ENCODE assay signal across 1 cellular context in genomic region chr7:35995334-35995733, GRCh38.
TF ChIP-seq lines count a peak whose summit lies in the region.

No MANE protein-coding gene starts in this region.

TF ChIP-seq in GM23338, 12 proteins besides CTCF, POLR2A, EP300 and RAD21 (continued from another document):
- no peak for TF ChIP-seq REST (IDR thresholded peaks at IDR 0.05; ENCODE audit: unreplicated experiment)
- TF ChIP-seq ZNF114 (CRISPR knock-in tag; IDR thresholded peaks at IDR 0.05): no peak
- TF ChIP-seq NANOG (IDR thresholded peaks at IDR 0.05; ENCODE audit: borderline replicate concordance): no peak
- TF ChIP-seq CREB1 (CRISPR knock-in tag; IDR thresholded peaks at IDR 0.05; ENCODE audit: low read depth): no peak
- TF ChIP-seq EZH2 (IDR thresholded peaks at IDR 0.05; ENCODE audit: low read depth, unreplicated experiment): no peak
- TF ChIP-seq, protein P1, sequence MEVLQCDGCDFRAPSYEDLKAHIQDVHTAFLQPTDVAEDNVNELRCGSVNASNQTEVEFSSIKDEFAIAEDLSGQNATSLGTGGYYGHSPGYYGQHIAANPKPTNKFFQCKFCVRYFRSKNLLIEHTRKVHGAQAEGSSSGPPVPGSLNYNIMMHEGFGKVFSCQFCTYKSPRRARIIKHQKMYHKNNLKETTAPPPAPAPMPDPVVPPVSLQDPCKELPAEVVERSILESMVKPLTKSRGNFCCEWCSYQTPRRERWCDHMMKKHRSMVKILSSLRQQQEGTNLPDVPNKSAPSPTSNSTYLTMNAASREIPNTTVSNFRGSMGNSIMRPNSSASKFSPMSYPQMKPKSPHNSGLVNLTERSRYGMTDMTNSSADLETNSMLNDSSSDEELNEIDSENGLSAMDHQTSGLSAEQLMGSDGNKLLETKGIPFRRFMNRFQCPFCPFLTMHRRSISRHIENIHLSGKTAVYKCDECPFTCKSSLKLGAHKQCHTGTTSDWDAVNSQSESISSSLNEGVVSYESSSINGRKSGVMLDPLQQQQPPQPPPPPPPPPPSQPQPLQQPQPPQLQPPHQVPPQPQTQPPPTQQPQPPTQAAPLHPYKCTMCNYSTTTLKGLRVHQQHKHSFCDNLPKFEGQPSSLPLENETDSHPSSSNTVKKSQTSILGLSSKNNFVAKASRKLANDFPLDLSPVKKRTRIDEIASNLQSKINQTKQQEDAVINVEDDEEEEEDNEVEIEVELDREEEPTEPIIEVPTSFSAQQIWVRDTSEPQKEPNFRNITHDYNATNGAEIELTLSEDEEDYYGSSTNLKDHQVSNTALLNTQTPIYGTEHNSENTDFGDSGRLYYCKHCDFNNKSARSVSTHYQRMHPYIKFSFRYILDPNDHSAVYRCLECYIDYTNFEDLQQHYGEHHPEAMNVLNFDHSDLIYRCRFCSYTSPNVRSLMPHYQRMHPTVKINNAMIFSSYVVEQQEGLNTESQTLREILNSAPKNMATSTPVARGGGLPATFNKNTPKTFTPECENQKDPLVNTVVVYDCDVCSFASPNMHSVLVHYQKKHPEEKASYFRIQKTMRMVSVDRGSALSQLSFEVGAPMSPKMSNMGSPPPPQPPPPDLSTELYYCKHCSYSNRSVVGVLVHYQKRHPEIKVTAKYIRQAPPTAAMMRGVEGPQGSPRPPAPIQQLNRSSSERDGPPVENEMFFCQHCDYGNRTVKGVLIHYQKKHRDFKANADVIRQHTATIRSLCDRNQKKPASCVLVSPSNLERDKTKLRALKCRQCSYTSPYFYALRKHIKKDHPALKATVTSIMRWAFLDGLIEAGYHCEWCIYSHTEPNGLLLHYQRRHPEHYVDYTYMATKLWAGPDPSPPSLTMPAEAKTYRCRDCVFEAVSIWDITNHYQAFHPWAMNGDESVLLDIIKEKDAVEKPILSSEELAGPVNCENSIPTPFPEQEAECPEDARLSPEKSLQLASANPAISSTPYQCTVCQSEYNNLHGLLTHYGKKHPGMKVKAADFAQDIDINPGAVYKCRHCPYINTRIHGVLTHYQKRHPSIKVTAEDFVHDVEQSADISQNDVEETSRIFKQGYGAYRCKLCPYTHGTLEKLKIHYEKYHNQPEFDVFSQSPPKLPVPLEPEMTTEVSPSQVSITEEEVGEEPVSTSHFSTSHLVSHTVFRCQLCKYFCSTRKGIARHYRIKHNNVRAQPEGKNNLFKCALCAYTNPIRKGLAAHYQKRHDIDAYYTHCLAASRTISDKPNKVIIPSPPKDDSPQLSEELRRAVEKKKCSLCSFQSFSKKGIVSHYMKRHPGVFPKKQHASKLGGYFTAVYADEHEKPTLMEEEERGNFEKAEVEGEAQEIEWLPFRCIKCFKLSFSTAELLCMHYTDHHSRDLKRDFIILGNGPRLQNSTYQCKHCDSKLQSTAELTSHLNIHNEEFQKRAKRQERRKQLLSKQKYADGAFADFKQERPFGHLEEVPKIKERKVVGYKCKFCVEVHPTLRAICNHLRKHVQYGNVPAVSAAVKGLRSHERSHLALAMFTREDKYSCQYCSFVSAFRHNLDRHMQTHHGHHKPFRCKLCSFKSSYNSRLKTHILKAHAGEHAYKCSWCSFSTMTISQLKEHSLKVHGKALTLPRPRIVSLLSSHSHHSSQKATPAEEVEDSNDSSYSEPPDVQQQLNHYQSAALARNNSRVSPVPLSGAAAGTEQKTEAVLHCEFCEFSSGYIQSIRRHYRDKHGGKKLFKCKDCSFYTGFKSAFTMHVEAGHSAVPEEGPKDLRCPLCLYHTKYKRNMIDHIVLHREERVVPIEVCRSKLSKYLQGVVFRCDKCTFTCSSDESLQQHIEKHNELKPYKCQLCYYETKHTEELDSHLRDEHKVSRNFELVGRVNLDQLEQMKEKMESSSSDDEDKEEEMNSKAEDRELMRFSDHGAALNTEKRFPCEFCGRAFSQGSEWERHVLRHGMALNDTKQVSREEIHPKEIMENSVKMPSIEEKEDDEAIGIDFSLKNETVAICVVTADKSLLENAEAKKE (CRISPR knock-in tag; IDR thresholded peaks at IDR 0.05): no peak
- no peak for TF ChIP-seq STAT1 (IDR thresholded peaks at IDR 0.05; ENCODE audit: unreplicated experiment)
- no peak for TF ChIP-seq JUNB (IDR thresholded peaks at IDR 0.05; ENCODE audit: unreplicated experiment)
- no peak for TF ChIP-seq ETS1 (IDR thresholded peaks at IDR 0.05)
- no peak for TF ChIP-seq EZH2phosphoT487 (IDR thresholded peaks at IDR 0.05; ENCODE audit: unreplicated experiment)
